ENCODE assay signal across 8 cellular contexts in genomic region chr5:75051217-75051751, GRCh38. TPM values are rescaled to one million over a fixed set of nuclear protein-coding genes. Genes with fewer than 3 reads are reported as not detected.
DNase-seq lines count a peak whose midpoint lies in the region; ATAC-seq and TF ChIP-seq lines count a peak whose summit lies in the region.

No MANE protein-coding gene starts in this region.

- peaks cover 0 to 27% of the 10 kb centered on the region in 2 donors for H3K4me1 ChIP-seq in muscle layer of duodenum (ENCODE audit: control insufficient read depth in 1 of 2, insufficient read depth in 2 of 2, low read length in 2 of 2)

- H3K9me3 ChIP-seq in CD4-positive, alpha-beta T cell (ENCODE audit: control insufficient read depth, low read length): no peaks in the 10 kb centered on the region
- H3K9me3 ChIP-seq in SK-N-MC (ENCODE audit: low read depth, low read length): no peaks in the 10 kb centered on the region
- no peaks in the 10 kb centered on the region for H3K9me3 ChIP-seq in muscle layer of duodenum (ENCODE audit: control insufficient read depth in 1 of 2, low read length in 2 of 2)

- H3K36me3 ChIP-seq in SK-N-MC (ENCODE audit: insufficient read depth, low read length) (no peaks in the 10 kb centered on the region), muscle layer of duodenum (ENCODE audit: control insufficient read depth in 1 of 2, insufficient read depth in 2 of 2, low read length in 2 of 2) (peaks cover 0 to 1% of the 10 kb centered on the region in 2 donors)

- H3K4me3 ChIP-seq in SK-N-MC (peak overlapping the region; percentile 84), muscle layer of duodenum (ENCODE audit: low read depth in 1 of 2, low read length in 2 of 2) (peak overlapping the region; percentile 71 to 85)

- peaks cover 42% of the 10 kb centered on the region for H3K36me3 Mint-ChIP-seq in CD4-positive, alpha-beta T cell (ENCODE audit: low read depth)
- H3K36me3 Mint-ChIP-seq in MCF 10A (ENCODE audit: insufficient read depth, unreplicated experiment): peaks cover 7% of the 10 kb centered on the region

- intact Hi-C loops in CD4-positive, alpha-beta T cell (cut with DNase I, micrococcal nuclease): loop anchor here (1.0 to 10.0 kb wide), 8 partner anchors 9 to 1206 kb away; partner anchors contain the start of genes GFM2 (in 1 of the 2), HMGCR (in 1 of the 2) and NSA2 (in 1 of the 2)
- intact Hi-C loops in MCF 10A (cut with micrococcal nuclease): loop anchor here (2.0 to 10.0 kb wide), 5 partner anchors 61 to 630 kb away; partner anchors contain the start of gene ANKRD31

- H3K27me3 ChIP-seq in CD4-positive, alpha-beta T cell (ENCODE audit: control insufficient read depth, insufficient read depth, low read length): no peaks in the 10 kb centered on the region
- H3K27me3 ChIP-seq in muscle layer of duodenum (ENCODE audit: low read depth, low read length): no peaks in the 10 kb centered on the region

- no peaks in the 10 kb centered on the region for H3K27me3 Mint-ChIP-seq in CD4-positive, alpha-beta T cell
- no peaks in the 10 kb centered on the region for H3K27me3 Mint-ChIP-seq in MCF 10A (ENCODE audit: insufficient read depth, unreplicated experiment)

- BruUV-seq in MCF 10A (replicated peaks; lab: Mats Ljungman, UMichigan): no TSS peak

- H3K27ac Mint-ChIP-seq in CD4-positive, alpha-beta T cell: peak overlapping the region; percentile 83
- H3K27ac Mint-ChIP-seq in MCF 10A (ENCODE audit: low read depth, unreplicated experiment): no peak overlapping the region

- CTCF ChIA-PET in CD4-positive, alpha-beta T cell (lab: Charles Lee): interaction anchor here (1.6 to 2.3 kb wide), 2 partner anchors 43 to 185 kb away, joined by 5 to 14 read pairs; partner anchors contain the start of gene ANKRD31
- CTCF ChIA-PET in MCF 10A (lab: Yijun Ruan, JAX): interaction anchor here (0.6 to 3.6 kb wide), 4 partner anchors 101 to 215 kb away, joined by 3 to 21 read pairs (median 13); no protein-coding TSS in a partner anchor

- H3K4me3 Mint-ChIP-seq in CD4-positive, alpha-beta T cell: peak overlapping the region; percentile 91
- peak overlapping the region; percentile 87 for H3K4me3 Mint-ChIP-seq in MCF 10A (ENCODE audit: unreplicated experiment)

- no peak overlapping the region for H3K9ac ChIP-seq in SK-N-MC (ENCODE audit: insufficient read length)

- H3K9me3 Mint-ChIP-seq in CD4-positive, alpha-beta T cell: no peaks in the 10 kb centered on the region
- no peaks in the 10 kb centered on the region for H3K9me3 Mint-ChIP-seq in MCF 10A (ENCODE audit: unreplicated experiment)

- DNase-seq in CD4-positive, alpha-beta T cell: peak in 7 of 10 experiments; percentile 26 to 49 (median 35)
- DNase-seq in SK-N-MC (ENCODE audit: low read depth, low spot score): no peak
- DNase-seq in MCF 10A (ENCODE audit: unreplicated experiment): no peak
- no peak for DNase-seq in NCI-H128 (lab: John Stamatoyannopoulos, UW; ENCODE audit: unreplicated experiment)
- no peak for DNase-seq in substantia nigra (lab: John Stamatoyannopoulos, UW)
- no peak for DNase-seq in NCI-H1694 (lab: John Stamatoyannopoulos, UW)
- no peak for DNase-seq in GM13976 (ENCODE audit: low spot score)

- peak overlapping the region; percentile 89 for H3K27ac ChIP-seq in CD4-positive, alpha-beta T cell (ENCODE audit: low read depth, low read length)
- H3K27ac ChIP-seq in SK-N-MC: no peak overlapping the region
- H3K27ac ChIP-seq in muscle layer of duodenum (ENCODE audit: low read length): no peak overlapping the region
- no peak overlapping the region for H3K27ac ChIP-seq in substantia nigra (ENCODE audit: low read depth, low read length, poor library complexity, severe bottlenecking)

- POLR2A ChIA-PET in CD4-positive, alpha-beta T cell (lab: Charles Lee): interaction anchor here (1.1 to 11.6 kb wide), 8 partner anchors 9 to 185 kb away, joined by 3 to 182 read pairs (median 5); partner anchors contain the start of gene ANKRD31
- POLR2A ChIA-PET in MCF 10A (lab: Yijun Ruan, JAX): interaction anchor here (1.4 to 1.6 kb wide), 2 partner anchors 41 to 185 kb away, joined by 5 to 10 read pairs; partner anchors contain the start of gene ANKRD31

- peaks cover 83% of the 10 kb centered on the region for H3K4me1 Mint-ChIP-seq in CD4-positive, alpha-beta T cell (ENCODE audit: low read depth)
- peaks cover 37% of the 10 kb centered on the region for H3K4me1 Mint-ChIP-seq in MCF 10A (ENCODE audit: insufficient read depth, unreplicated experiment)

- in situ Hi-C loops in GM13976 (cut with MboI; ENCODE audit: low sequenced_read_pairs, unreplicated experiment): no loop called here

- ATAC-seq in CD4-positive, alpha-beta T cell (ENCODE audit: poor library complexity): peak; percentile 22

- no peak for TF ChIP-seq CTCF in CD4-positive, alpha-beta T cell (IDR thresholded peaks at IDR 0.05)
- no peak for TF ChIP-seq CTCF in MCF 10A (IDR thresholded peaks at IDR 0.05; ENCODE audit: unreplicated experiment)
- TF ChIP-seq CTCF in GM13976 (IDR thresholded peaks at IDR 0.05; ENCODE audit: borderline replicate concordance, control extremely low read depth, extremely low read depth, insufficient read depth, missing control alignments): no peak

RNA-seq across cellular contexts. Expression of gene GCNT4, which starts 1.1 kb away (rescaled TPM):
- total RNA-seq in CD4-positive, alpha-beta T cell: 1 to 10 TPM; 7.2 to 7.4 TPM
- total RNA-seq in MCF 10A (2022): 1.4 and 1.8 TPM in 2 replicates

Comparison
In these comparisons a context has a peak if more than half of its experiments do, and no peak if none do; other contexts are left out.
1. DNase-seq: peak in CD4-positive, alpha-beta T cell (7 of 10); none in SK-N-MC (single experiment), MCF 10A (single experiment), NCI-H128 (single experiment), substantia nigra (0 of 49), NCI-H1694 (single experiment) and GM13976 (single experiment).